13 cellular contexts compared by ENCODE assay signal in the genomic region with DNA sequence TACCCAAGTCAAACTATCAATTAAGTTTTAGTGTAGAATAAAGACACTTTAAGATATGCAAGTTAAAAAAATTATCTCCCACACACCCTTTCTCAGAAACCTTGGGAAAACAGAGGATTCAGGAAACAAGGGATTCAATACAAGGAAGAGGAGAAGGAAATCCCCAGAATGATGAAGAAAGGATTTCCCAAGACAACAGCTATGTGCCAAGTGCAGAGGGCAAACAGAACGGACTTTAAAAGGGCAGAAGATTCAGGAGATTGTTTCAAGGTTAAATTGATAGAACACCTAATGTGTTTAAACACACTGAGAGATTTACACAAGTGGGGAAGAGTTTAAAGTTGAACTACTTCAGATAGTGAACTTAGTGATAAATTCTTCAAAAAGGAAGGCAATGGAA.
"Had no signal": no experiment of that assay in that cellular context is flagged by ENCODE, and none has a peak within 500 bp of the region (broad histone marks: within the 10 kb centered on the region; RNA-seq: fewer than 3 reads in every experiment).

No MANE protein-coding gene starts in this region.

- H3K4me3 ChIP-seq: adrenal gland, psoas muscle, tibial nerve had no signal

- H3K36me3 ChIP-seq: adrenal gland, tibial nerve had no signal

- H3K27ac ChIP-seq: psoas muscle had no signal

- H3K4me1 Mint-ChIP-seq: nephron had no signal

- H3K27me3 ChIP-seq: adrenal gland, tibial nerve had no signal

- H3K27ac Mint-ChIP-seq: activated CD8-positive, alpha-beta T cell treated with anti-CD3 and anti-CD28 coated beads for 36 hours; activated naive CD4-positive, alpha-beta T cell treated with anti-CD3 and anti-CD28 coated beads for 36 hours; nephron had no signal

- DNase-seq: activated CD8-positive, alpha-beta memory T cell treated with anti-CD3 and anti-CD28 coated beads, Interleukin-2, amount 50 U/mL, for 4 hours; activated CD8-positive, alpha-beta T cell treated with anti-CD3 and anti-CD28 coated beads for 36 hours; activated naive CD4-positive, alpha-beta T cell treated with anti-CD3 and anti-CD28 coated beads for 36 hours; adrenal gland; central memory CD4-positive, alpha-beta T cell; cortex of kidney; effector memory CD4-positive, alpha-beta T cell; mammary epithelial cell; occipital lobe; psoas muscle; T-helper 9 cell had no signal

- H3K9me3 Mint-ChIP-seq: activated naive CD4-positive, alpha-beta T cell treated with anti-CD3 and anti-CD28 coated beads for 36 hours had no signal

- H3K4me3 Mint-ChIP-seq: activated CD8-positive, alpha-beta T cell treated with anti-CD3 and anti-CD28 coated beads for 36 hours; activated naive CD4-positive, alpha-beta T cell treated with anti-CD3 and anti-CD28 coated beads for 36 hours; nephron had no signal

- H3K9me3 ChIP-seq: adrenal gland, psoas muscle had no signal
